1 cellular context compared by ENCODE assay signal in the genomic region with DNA sequence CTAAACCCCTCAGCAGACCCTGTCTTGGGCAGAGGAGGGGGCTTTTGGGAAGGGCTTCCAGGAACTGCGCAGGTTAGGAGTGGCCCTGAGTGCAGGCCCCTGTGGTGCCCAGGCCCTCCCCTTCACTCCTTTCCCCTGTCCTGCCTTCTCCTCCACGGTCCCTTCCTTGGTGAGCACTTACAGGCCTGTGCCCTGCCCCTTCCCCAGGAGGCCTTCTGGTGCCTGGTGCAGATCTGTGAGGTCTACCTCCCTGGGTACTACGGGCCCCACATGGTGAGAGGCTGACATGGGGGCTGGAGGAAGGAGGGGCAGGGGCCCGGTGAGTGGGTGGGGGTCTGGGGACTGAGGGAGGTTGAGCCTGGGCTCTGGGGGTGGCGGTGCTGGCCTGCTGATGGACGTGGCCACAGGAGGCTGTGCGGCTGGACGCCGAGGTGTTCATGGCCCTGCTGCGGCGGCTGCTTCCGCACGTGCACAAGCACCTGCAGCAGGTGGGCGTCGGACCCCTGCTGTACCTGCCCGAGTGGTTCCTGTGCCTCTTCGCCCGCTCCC.
TF ChIP-seq lines count a peak whose summit lies in the region.

No MANE protein-coding gene starts in this region.

TF ChIP-seq in IMR-90, 13 proteins besides CTCF, POLR2A, EP300 and RAD21:
- no peak for TF ChIP-seq CEBPB (IDR thresholded peaks at IDR 0.05; ENCODE audit: low read depth, low read length)
- TF ChIP-seq RCOR1 (IDR thresholded peaks at IDR 0.05; ENCODE audit: insufficient replicate concordance, low read length) = no peak
- TF ChIP-seq FOS (IDR thresholded peaks at IDR 0.05; ENCODE audit: low read depth, low read length) = no peak
- no peak for TF ChIP-seq MAZ (IDR thresholded peaks at IDR 0.05; ENCODE audit: borderline replicate concordance, low read depth, low read length)
- no peak for TF ChIP-seq MAFK (IDR thresholded peaks at IDR 0.05; ENCODE audit: low read depth, low read length)
